16 cellular contexts compared by ENCODE assay signal in the genomic region with DNA sequence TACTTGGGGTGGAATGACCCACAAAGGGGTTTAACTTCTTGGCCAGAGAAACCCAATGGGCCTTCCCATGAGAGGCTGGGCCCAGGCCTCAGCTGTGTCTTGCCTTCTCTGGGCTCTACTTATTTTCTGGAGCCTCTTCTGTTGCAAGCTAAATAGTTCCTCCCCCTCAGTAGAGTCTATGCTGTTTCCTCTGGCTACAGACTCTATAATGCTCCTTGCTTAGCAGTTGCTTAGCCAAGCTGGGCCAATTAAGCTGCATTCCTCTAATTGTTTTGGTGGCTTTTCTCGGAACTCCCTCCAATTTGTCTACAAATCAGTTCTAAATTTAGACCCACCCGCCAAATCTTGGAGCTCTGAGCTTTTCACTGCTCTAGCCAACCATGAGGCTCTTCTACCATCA.
"Had no signal": no experiment of that assay in that cellular context is flagged by ENCODE, and none has a peak within 500 bp of the region (broad histone marks: within the 10 kb centered on the region; RNA-seq: fewer than 3 reads in every experiment).

No MANE protein-coding gene starts in this region.

- DNase-seq: effector CD4-positive, alpha-beta T cell; endodermal cell; erythroblast; foreskin keratinocyte; left colon; mesendoderm; naive B cell; sigmoid colon; small intestine; stimulated activated CD4-positive, alpha-beta T cell treated with anti-CD3 and anti-CD28 coated beads, Interleukin-2, amount 100 ng/mL, for 48 hours; stimulated activated naive CD4-positive, alpha-beta T cell treated with Interleukin-2 at 50 U/mL for 16 hours had no signal

- H3K4me3 ChIP-seq: coronary artery, hepatocyte, right atrium auricular region, sigmoid colon, tibial nerve had no signal

- H3K27me3 ChIP-seq: foreskin keratinocyte, right atrium auricular region, sigmoid colon, tibial nerve had no signal

- H3K9me3 ChIP-seq: neutrophil, right atrium auricular region, sigmoid colon, tibial nerve had no signal

- H3K27ac ChIP-seq: coronary artery, foreskin keratinocyte, hepatocyte, neutrophil, right atrium auricular region, sigmoid colon, tibial nerve had no signal

- H3K36me3 ChIP-seq: neutrophil, right atrium auricular region, sigmoid colon, tibial nerve had no signal

- H2AFZ ChIP-seq: hepatocyte had no signal

- H3K4me2 ChIP-seq: hepatocyte had no signal

- H3K4me1 ChIP-seq: foreskin keratinocyte, right atrium auricular region, sigmoid colon, tibial nerve had no signal
